18 cellular contexts compared by ENCODE assay signal in genomic region chrX:13694359-13694758, GRCh38. TPM values are rescaled to one million over a fixed set of nuclear protein-coding genes. Genes with fewer than 3 reads are reported as not detected.
DNase-seq lines count a peak whose midpoint lies in the region; ATAC-seq and TF ChIP-seq lines count a peak whose summit lies in the region.
"Had no signal": no experiment of that assay in that cellular context is flagged by ENCODE, and none has a peak within 500 bp of the region (broad histone marks: within the 10 kb centered on the region; RNA-seq: fewer than 3 reads in every experiment).

No MANE protein-coding gene starts in this region.

- H3K36me3 ChIP-seq in PC-9 (ENCODE audit: low read depth) = peaks cover 6% of the 10 kb centered on the region; the same call in 1 of the 2 replicates
- H3K36me3 ChIP-seq in esophagus (ENCODE audit: control insufficient read depth in 2 of 2, insufficient read depth in 2 of 2, low read length in 1 of 2) = no peaks in the 10 kb centered on the region
- H3K36me3 ChIP-seq in smooth muscle cell (ENCODE audit: low read depth) = no peaks in the 10 kb centered on the region
- H3K36me3 ChIP-seq: neutrophil, stomach had no signal

- H2AFZ ChIP-seq in PC-9 (no peak overlapping the region), smooth muscle cell (ENCODE audit: low read depth) (no peak overlapping the region)

- no TSS peak for BruUV-seq in PC-9 (replicated peaks; lab: Mats Ljungman, UMichigan)

- POLR2A ChIA-PET in PC-9 (lab: Charles Lee; ENCODE audit: unreplicated experiment) = interaction anchor here (1.1 kb wide), 1 partner anchor 40 kb away, joined by 11 read pairs; the partner anchor contains the start of genes OFD1 and TRAPPC2

- DNase-seq in EL = peak; percentile 21
- DNase-seq in PC-9 = no peak
- no peak for DNase-seq in smooth muscle cell (lab: John Stamatoyannopoulos, UW; ENCODE audit: unreplicated experiment)
- no peak for DNase-seq in activated effector memory CD4-positive, alpha-beta T cell treated with anti-CD3 and anti-CD28 coated beads, Interleukin-2, amount 50 U/mL, for 16 hours
- DNase-seq in stimulated activated CD4-positive, alpha-beta T cell treated with anti-CD3 and anti-CD28 coated beads, Interleukin-4, amount 100 ng/mL, for 4 hours = no peak
- DNase-seq: activated CD4-positive, alpha-beta T cell treated with anti-CD3 and anti-CD28 coated beads, Interleukin-2, amount 10 ng/mL, durations not matched to agents 7 days and 5 days; activated T-cell treated with anti-CD3 and anti-CD28 coated beads, Interleukin-2, amount 50 U/mL, for 48 hours; AML-193; effector memory CD4-positive, alpha-beta T cell; H9; stomach; SW 1271 had no signal

- H3K9ac ChIP-seq in smooth muscle cell (ENCODE audit: low read depth) = no peak overlapping the region
- H3K9ac ChIP-seq: KMS-11 had no signal

- no peak for TF ChIP-seq CTCF in PC-9 (conservative IDR thresholded peaks at IDR 0.05)
- TF ChIP-seq CTCF in smooth muscle cell (IDR thresholded peaks at IDR 0.05; ENCODE audit: borderline replicate concordance, insufficient read depth, poor library complexity, severe bottlenecking) = no peak

- no peak for ATAC-seq in GM19463 (IDR thresholded peaks at IDR 0.05; ENCODE audit: unreplicated experiment)
- ATAC-seq: activated naive CD4-positive, alpha-beta T cell treated with anti-CD3 and anti-CD28 coated beads, Interleukin-2, amount 50 U/mL, for 72 hours had no signal

- CTCF ChIA-PET in PC-9 (lab: Charles Lee) = no interaction called here

- no peaks in the 10 kb centered on the region for H3K27me3 ChIP-seq in PC-9 (ENCODE audit: insufficient read depth, low read depth)
- H3K27me3 ChIP-seq in esophagus (ENCODE audit: control insufficient read depth in 1 of 2, insufficient read depth in 2 of 2, low read length in 2 of 2) = peaks cover 0 to 6% of the 10 kb centered on the region in 2 donors
- no peaks in the 10 kb centered on the region for H3K27me3 ChIP-seq in smooth muscle cell (ENCODE audit: low read depth)
- H3K27me3 ChIP-seq: neutrophil, stomach had no signal

- intact Hi-C loops in PC-9 (cut with micrococcal nuclease; ENCODE audit: unreplicated experiment) = no loop called here

- H3F3A ChIP-seq in PC-9 (ENCODE audit: insufficient read depth, low read depth) (peaks cover 30% of the 10 kb centered on the region; the same call in 1 of the 2 replicates), smooth muscle cell (ENCODE audit: low read depth) (no peaks in the 10 kb centered on the region)

- H3K27ac ChIP-seq in PC-9 (peak overlapping the region; percentile 90), esophagus (ENCODE audit: low read depth in 2 of 2, low read length in 1 of 2) (peak overlapping the region; percentile 13 to 21), smooth muscle cell (ENCODE audit: low read depth) (peak overlapping the region; percentile 61)
- H3K27ac ChIP-seq: HL-60, KMS-11 had no signal

- WGBS in esophagus, 2 donors = 76 to 80% methylated on average over 2 of the region's 2 CpGs
- WGBS in smooth muscle cell (ENCODE audit: low lambda C conversion rate) = 74% methylated on average over 2 of the region's 2 CpGs

- peaks cover 7% of the 10 kb centered on the region; the same call in 1 of the 2 replicates for H4K20me1 ChIP-seq in PC-9 (ENCODE audit: insufficient read depth)
- H4K20me1 ChIP-seq in smooth muscle cell (ENCODE audit: low read depth) = peaks cover 79% of the 10 kb centered on the region

- H3K4me1 ChIP-seq in PC-9 (replicated peaks; ENCODE audit: insufficient read depth) (peaks cover 64% of the 10 kb centered on the region), esophagus (ENCODE audit: control insufficient read depth in 2 of 2, insufficient read depth in 2 of 2, low read length in 1 of 2) (no peaks in the 10 kb centered on the region), smooth muscle cell (ENCODE audit: low read depth) (peaks cover 22% of the 10 kb centered on the region)

- no peaks in the 10 kb centered on the region for H3K9me3 ChIP-seq in PC-9 (ENCODE audit: insufficient read depth, low read depth)
- no peaks in the 10 kb centered on the region for H3K9me3 ChIP-seq in esophagus (ENCODE audit: control insufficient read depth in 2 of 2, insufficient read depth in 1 of 2, low read depth in 1 of 2, low read length in 1 of 2)
- peaks cover 3% of the 10 kb centered on the region for H3K9me3 ChIP-seq in smooth muscle cell (replicated peaks; ENCODE audit: low read depth)
- H3K9me3 ChIP-seq: neutrophil, stomach had no signal

- peaks cover 97% of the 10 kb centered on the region for H3K79me2 ChIP-seq in PC-9 (ENCODE audit: low read depth)
- peaks cover 97% of the 10 kb centered on the region for H3K79me2 ChIP-seq in smooth muscle cell (ENCODE audit: low read depth)

- H3K9me2 ChIP-seq in PC-9 (ENCODE audit: insufficient read depth) = no peaks in the 10 kb centered on the region

- H3K4me3 ChIP-seq in PC-9 (peak overlapping the region; percentile 22; the same call in 1 of the 2 replicates), esophagus (ENCODE audit: low read depth in 1 of 2, low read length in 2 of 2) (no peak overlapping the region), smooth muscle cell (no peak overlapping the region)
- H3K4me3 ChIP-seq: stomach had no signal

- H3K4me2 ChIP-seq in PC-9 (peak overlapping the region; percentile 96), smooth muscle cell (peak overlapping the region; percentile 53)
- H3K4me2 ChIP-seq: KMS-11 had no signal

RNA-seq across cellular contexts. Expression of gene RAB9A, which starts 5.4 kb away (rescaled TPM):
- total RNA-seq in PC-9 (2021) (26.7 and 30.7 TPM in 2 replicates), smooth muscle cell (25.8 and 42.3 TPM in 2 replicates)
- polyA plus RNA-seq in esophagus (10 to 100 TPM; 23.8 to 24.7 TPM), smooth muscle cell (22.1 and 31.5 TPM in 2 replicates)

RNA-seq across cellular contexts. Expression of gene TRAPPC2, which starts 40.1 kb away (rescaled TPM):
- total RNA-seq in PC-9 (2021) = 18.5 and 23.6 TPM in 2 replicates
- polyA plus RNA-seq in esophagus = 1 to 10 TPM; 6.1 to 6.6 TPM
- total RNA-seq in smooth muscle cell = 7.6 and 9.5 TPM in 2 replicates
- polyA plus RNA-seq in smooth muscle cell = 6.1 and 9.4 TPM in 2 replicates

RNA-seq across cellular contexts. Expression of gene OFD1, which starts 40.2 kb away (rescaled TPM):
- total RNA-seq in PC-9 (2021) = 31.6 and 35.6 TPM in 2 replicates
- 10 to 100 TPM; 19.5 to 47.6 TPM for polyA plus RNA-seq in esophagus
- total RNA-seq in smooth muscle cell = 14.4 and 17.6 TPM in 2 replicates
- polyA plus RNA-seq in smooth muscle cell = 12.5 and 23.0 TPM in 2 replicates

RNA-seq across cellular contexts. Expression of gene TCEANC, which starts 41.4 kb away (rescaled TPM):
- total RNA-seq in PC-9 (2021) (0.96 and 1.2 TPM in 2 replicates), smooth muscle cell (2.5 and 2.6 TPM in 2 replicates)
- polyA plus RNA-seq in esophagus (1 to 10 TPM in 1 of 2 donors, under 1 TPM in 1; 0.85 to 1.2 TPM), smooth muscle cell (1.2 and 1.9 TPM in 2 replicates)

Comparison
In these comparisons a context has a peak if more than half of its experiments do, and no peak if none do; other contexts are left out.
1. H3K27ac ChIP-seq: peak in every context shown above with its lines; median percentile 90 in PC-9; 61 in smooth muscle cell; 17 in esophagus.